8 cellular contexts compared by ENCODE assay signal in the genomic region with DNA sequence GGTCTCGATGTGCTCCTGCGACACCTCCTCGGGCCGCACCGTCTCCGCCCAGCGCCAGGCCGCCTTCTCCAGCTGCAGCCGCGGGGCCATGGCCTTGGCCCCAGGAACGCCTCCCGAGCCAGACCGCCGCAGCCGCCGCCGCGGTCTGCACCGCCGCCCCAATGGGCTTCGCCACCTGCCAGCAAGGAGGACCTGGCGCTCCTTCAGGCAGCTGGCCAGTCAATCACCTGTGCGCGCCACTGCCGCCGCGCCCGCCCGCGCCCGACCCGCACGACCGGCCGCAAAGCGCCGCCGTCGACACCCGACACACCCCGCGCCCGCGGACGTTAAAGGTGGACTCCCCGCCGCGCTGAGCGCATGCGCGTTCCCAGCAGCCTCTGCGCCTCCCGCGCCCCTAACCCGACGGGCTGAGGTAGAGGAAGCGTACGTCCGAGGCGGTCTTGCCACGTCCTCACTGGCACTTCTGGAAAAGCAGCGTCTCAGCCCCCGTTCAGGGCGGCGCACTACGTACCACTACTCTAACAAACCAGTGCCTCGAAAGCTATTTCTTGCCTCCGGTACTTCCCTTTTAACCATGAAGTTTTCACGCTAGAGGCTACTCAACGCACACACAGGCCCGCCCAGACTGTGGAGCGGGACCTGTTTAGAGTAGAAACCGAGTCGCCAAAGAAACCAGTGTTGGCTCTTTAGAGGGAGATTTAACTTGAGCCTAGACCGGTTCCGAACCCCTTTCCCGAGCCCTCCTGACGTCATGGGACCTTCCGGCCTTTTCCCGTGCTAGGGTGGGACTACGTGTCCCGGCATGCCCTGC. TPM values are rescaled to one million over a fixed set of nuclear protein-coding genes. Genes with fewer than 3 reads are reported as not detected.
DNase-seq lines count a peak whose midpoint lies in the region; ATAC-seq and TF ChIP-seq lines count a peak whose summit lies in the region.

USP48 (minus strand) TSS at position 282 of the 811 bp plus-strand sequence; CDS start at position 90, 192 bp downstream.

- intact Hi-C loops in left colon (cut with DNase I, micrococcal nuclease): no loop called here

- peaks cover 19% of the 10 kb centered on the region for H3K36me3 Mint-ChIP-seq in activated CD4-positive, alpha-beta T cell treated with anti-CD3 and anti-CD28 coated beads, Interleukin-2, amount 10 ng/mL, durations not matched to agents 7 days and 5 days (ENCODE audit: low read depth)

- peaks cover 30% of the 10 kb centered on the region for H3K4me1 Mint-ChIP-seq in activated CD4-positive, alpha-beta T cell treated with anti-CD3 and anti-CD28 coated beads, Interleukin-2, amount 10 ng/mL, durations not matched to agents 7 days and 5 days

- POLR2A ChIA-PET in BJ (lab: Charles Lee): no interaction called here
- POLR2A ChIA-PET in activated CD4-positive, alpha-beta T cell treated with anti-CD3 and anti-CD28 coated beads, Interleukin-2, amount 10 ng/mL, durations not matched to agents 7 days and 5 days (lab: Charles Lee): no interaction called here

- H3K27me3 Mint-ChIP-seq in activated CD4-positive, alpha-beta T cell treated with anti-CD3 and anti-CD28 coated beads, Interleukin-2, amount 10 ng/mL, durations not matched to agents 7 days and 5 days: peaks cover 7% of the 10 kb centered on the region

- peak; percentile 74 for DNase-seq in BJ (ENCODE audit: low read depth)
- peak; percentile 95 for DNase-seq in NCI-H69 (lab: John Stamatoyannopoulos, UW)
- DNase-seq in activated CD4-positive, alpha-beta T cell treated with anti-CD3 and anti-CD28 coated beads, Interleukin-2, amount 10 ng/mL, durations not matched to agents 7 days and 5 days: peak; percentile 97
- peak; percentile 96 for DNase-seq in coronary artery (ENCODE audit: low spot score)
- peak; percentile 97 for DNase-seq in left colon
- peak; percentile 88 to 94 for DNase-seq in stimulated activated CD4-positive, alpha-beta T cell treated with anti-CD3 and anti-CD28 coated beads, Interleukin-1b, Interleukin-23, amount 100 ng/mL, for 4 hours (ENCODE audit: low read depth in 2 of 2)

- TF ChIP-seq CTCF in BJ (IDR thresholded peaks at IDR 0.05; ENCODE audit: insufficient read depth, low read depth, low read length) (no peak), coronary artery (IDR thresholded peaks at IDR 0.05) (no peak)

- ATAC-seq in GM19372 (IDR thresholded peaks at IDR 0.05; ENCODE audit: low read depth, unreplicated experiment): peak; percentile 71
- ATAC-seq in HG03521 (IDR thresholded peaks at IDR 0.05; ENCODE audit: unreplicated experiment): peak; percentile 71
- ATAC-seq in left colon: peak; percentile 87

- peak within 1 kb of the TSS; percentile 94 for H3K4me3 Mint-ChIP-seq in activated CD4-positive, alpha-beta T cell treated with anti-CD3 and anti-CD28 coated beads, Interleukin-2, amount 10 ng/mL, durations not matched to agents 7 days and 5 days

- CTCF ChIA-PET in BJ (lab: Yijun Ruan, JAX): interaction anchor here (0.9 to 1.5 kb wide), 5 partner anchors 11 to 241 kb away, joined by 3 read pairs; no protein-coding TSS in a partner anchor
- CTCF ChIA-PET in activated CD4-positive, alpha-beta T cell treated with anti-CD3 and anti-CD28 coated beads, Interleukin-2, amount 10 ng/mL, durations not matched to agents 7 days and 5 days (lab: Charles Lee): interaction anchor here (1.0 to 1.6 kb wide), 4 partner anchors 12 to 31 kb away, joined by 3 to 7 read pairs (median 5); no protein-coding TSS in a partner anchor

- peak within 1 kb of the TSS; percentile 97 to 100 for H3K27ac ChIP-seq in coronary artery

- H3K4me3 ChIP-seq in BJ (ENCODE audit: low read depth, low read length) (peak within 1 kb of the TSS; percentile 91), coronary artery (peak within 1 kb of the TSS; percentile 98)

- peak within 1 kb of the TSS; percentile 100 for H3K27ac Mint-ChIP-seq in activated CD4-positive, alpha-beta T cell treated with anti-CD3 and anti-CD28 coated beads, Interleukin-2, amount 10 ng/mL, durations not matched to agents 7 days and 5 days

- H3K27me3 ChIP-seq in BJ (ENCODE audit: control insufficient read depth, insufficient read depth, low read length): no peaks in the 10 kb centered on the region

- H3K9me3 Mint-ChIP-seq in activated CD4-positive, alpha-beta T cell treated with anti-CD3 and anti-CD28 coated beads, Interleukin-2, amount 10 ng/mL, durations not matched to agents 7 days and 5 days: no peaks in the 10 kb centered on the region

- H3K36me3 ChIP-seq in BJ (ENCODE audit: control insufficient read depth, insufficient read depth, low read length): no peaks in the 10 kb centered on the region

RNA-seq across cellular contexts. Expression of gene USP48, which starts in this region (rescaled TPM):
- 10.8 and 23.6 TPM in 2 replicates for polyA plus RNA-seq in BJ (2011; rRNA removed)
- polyA minus RNA-seq in BJ (2011; rRNA and poly(A)+ RNA removed): 8.5 and 16.4 TPM in 2 replicates
- 10 to 100 TPM; 70.9 to 80.6 TPM for total RNA-seq in activated CD4-positive, alpha-beta T cell treated with anti-CD3 and anti-CD28 coated beads, Interleukin-2, amount 10 ng/mL, durations not matched to agents 7 days and 5 days
- 10 to 100 TPM; 44.6 to 48.6 TPM for total RNA-seq in left colon

Comparison
In these comparisons a context has a peak if more than half of its experiments do, and no peak if none do; other contexts are left out.
1. Peak in every context shown above with its lines: DNase-seq, ATAC-seq, H3K4me3 ChIP-seq and H3K27ac ChIP-seq.